22 cellular contexts compared by ENCODE assay signal in the genomic region with DNA sequence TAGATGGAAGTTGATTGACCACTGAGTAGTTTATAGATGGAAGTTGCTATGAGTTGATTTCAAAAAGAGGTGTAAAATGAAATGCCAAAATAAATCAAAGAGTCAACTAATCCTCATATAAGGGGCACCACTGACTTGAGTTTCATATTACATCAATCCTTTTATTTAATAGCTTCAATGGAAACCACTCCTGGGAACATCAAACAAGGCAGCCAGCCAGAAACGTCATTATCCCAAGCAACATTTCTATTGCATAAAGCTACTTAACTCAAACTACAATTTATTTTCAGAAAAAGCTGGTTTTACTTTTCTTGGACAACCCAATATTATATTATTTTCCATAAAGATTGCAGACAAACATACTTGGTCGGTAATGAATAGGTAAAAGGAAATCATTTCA.
A peak's percentile ranks its signal among the peaks of the same experiment; 100 is the strongest.
DNase-seq lines count a peak whose midpoint lies in the region; FAIRE-seq and TF ChIP-seq lines count a peak whose summit lies in the region.
"Had no signal": no experiment of that assay in that cellular context is flagged by ENCODE, and none has a peak within 500 bp of the region (broad histone marks: within the 10 kb centered on the region; RNA-seq: fewer than 3 reads in every experiment).

No MANE protein-coding gene starts in this region.

- no peaks in the 10 kb centered on the region for H3K9me3 ChIP-seq in A673 (ENCODE audit: low read depth, low read length, poor library complexity, severe bottlenecking)
- no peaks in the 10 kb centered on the region for H3K9me3 ChIP-seq in mammary epithelial cell (replicated peaks; ENCODE audit: insufficient read depth, low read length)
- H3K9me3 ChIP-seq in small intestine (ENCODE audit: control insufficient read depth, low read depth), result no peaks in the 10 kb centered on the region
- H3K9me3 ChIP-seq: A549, BLaER1 had no signal

- CTCF ChIA-PET in A673 (lab: Charles Lee) (no interaction called here), mammary epithelial cell (lab: Charles Lee; ENCODE audit: low non-redundant PET) (no interaction called here)

- H3K56ac ChIP-seq in mesendoderm (ENCODE audit: low read length), result no peak overlapping the region

- H4K20me1 ChIP-seq in mammary epithelial cell (ENCODE audit: insufficient read depth, low read length), result no peaks in the 10 kb centered on the region
- H4K20me1 ChIP-seq: BLaER1 had no signal

- dilution Hi-C loops in mammary epithelial cell (cut with HindIII; ENCODE audit: low sequenced_read_pairs), result no loop called here

- no peak overlapping the region for H3K9ac ChIP-seq in mammary epithelial cell (ENCODE audit: insufficient read depth, low read length)
- H3K9ac ChIP-seq in mesendoderm (ENCODE audit: low read length), result no peak overlapping the region
- H3K9ac ChIP-seq: BLaER1 had no signal

- H4K5ac ChIP-seq in mesendoderm (ENCODE audit: low read length), result no peak overlapping the region

- H2AK5ac ChIP-seq in mesendoderm (ENCODE audit: low read length), result no peak overlapping the region

- no peaks in the 10 kb centered on the region for H3K36me3 ChIP-seq in A673 (ENCODE audit: insufficient read depth, low read length, poor library complexity, severe bottlenecking)
- H3K36me3 ChIP-seq in mammary epithelial cell (ENCODE audit: insufficient read depth, low read length), result no peaks in the 10 kb centered on the region
- no peaks in the 10 kb centered on the region for H3K36me3 ChIP-seq in mesendoderm (ENCODE audit: control insufficient read depth, insufficient read depth, low read length)
- no peaks in the 10 kb centered on the region for H3K36me3 ChIP-seq in small intestine (ENCODE audit: control insufficient read depth in 2 of 2, insufficient read depth in 2 of 2, low read length in 2 of 2)
- H3K36me3 ChIP-seq: BLaER1 had no signal

- POLR2A ChIA-PET in A673 (lab: Charles Lee; ENCODE audit: low non-redundant PET), result interaction anchor here (0.7 kb wide), 1 partner anchor 8 kb away, joined by 3 read pairs; no protein-coding TSS in a partner anchor

- intact Hi-C loops in A673 (cut with micrococcal nuclease; ENCODE audit: unreplicated experiment), result no loop called here
- intact Hi-C loops in mammary epithelial cell (cut with micrococcal nuclease), result no loop called here

- no peak overlapping the region for H3K18ac ChIP-seq in mesendoderm (ENCODE audit: low read length)

- no peak overlapping the region for H2AFZ ChIP-seq in mammary epithelial cell (ENCODE audit: low read depth, low read length)

- H3K27me3 ChIP-seq in A673 (replicated peaks; ENCODE audit: insufficient read depth, low read depth, low read length, poor library complexity) (no peaks in the 10 kb centered on the region), mammary epithelial cell (ENCODE audit: insufficient read depth, low read length) (no peaks in the 10 kb centered on the region), mesendoderm (ENCODE audit: insufficient read depth, low read length, poor library complexity) (no peaks in the 10 kb centered on the region), small intestine (ENCODE audit: control insufficient read depth in 2 of 2, insufficient read depth in 2 of 2, low read length in 2 of 2) (no peaks in the 10 kb centered on the region)
- H3K27me3 ChIP-seq: BLaER1 had no signal

- in situ Hi-C loops in mammary epithelial cell (cut with MboI; ENCODE audit: low sequenced_read_pairs in 2 of 2), result no loop called here

- H3K27ac ChIP-seq in A673 (ENCODE audit: low read depth, low read length, poor library complexity, severe bottlenecking), result no peak overlapping the region
- H3K27ac ChIP-seq in mammary epithelial cell (ENCODE audit: insufficient read depth, low read depth, low read length), result no peak overlapping the region
- H3K27ac ChIP-seq in mesendoderm (ENCODE audit: low read depth, low read length), result no peak overlapping the region
- H3K27ac ChIP-seq in small intestine (ENCODE audit: low read depth in 1 of 2, low read length in 1 of 2), result no peak overlapping the region
- H3K27ac ChIP-seq: A549, BLaER1 had no signal

- no peaks in the 10 kb centered on the region for H3K4me1 ChIP-seq in A673 (ENCODE audit: insufficient read depth, low read length, poor library complexity, severe bottlenecking)
- no peaks in the 10 kb centered on the region for H3K4me1 ChIP-seq in mammary epithelial cell (ENCODE audit: insufficient read depth, low read length)
- no peaks in the 10 kb centered on the region for H3K4me1 ChIP-seq in mesendoderm (ENCODE audit: control insufficient read depth, low read depth, low read length)
- no peaks in the 10 kb centered on the region for H3K4me1 ChIP-seq in small intestine (ENCODE audit: control insufficient read depth in 2 of 2, insufficient read depth in 1 of 2, low read depth in 1 of 2, low read length in 1 of 2)
- H3K4me1 ChIP-seq: A549, BLaER1 had no signal

- BruUV-seq in A673 (replicated peaks; lab: Mats Ljungman, UMichigan) (no TSS peak), mammary epithelial cell (replicated peaks; lab: Mats Ljungman, UMichigan) (no TSS peak)

- H3K4me2 ChIP-seq in mammary epithelial cell (ENCODE audit: insufficient read depth, low read depth, low read length) (no peak overlapping the region), mesendoderm (ENCODE audit: low read length) (no peak overlapping the region)
- H3K4me2 ChIP-seq: A549, BLaER1 had no signal

- H3K4me3 ChIP-seq in A673 (ENCODE audit: low read depth, low read length, poor library complexity, severe bottlenecking) (no peak overlapping the region), mammary epithelial cell (replicated peaks in 1 of 3; ENCODE audit: insufficient read depth in 1 of 3, low read depth in 2 of 3, low read length in 3 of 3) (no peak overlapping the region), mesendoderm (ENCODE audit: low read length) (no peak overlapping the region), small intestine (ENCODE audit: low read depth in 1 of 2, low read length in 2 of 2) (no peak overlapping the region)
- H3K4me3 ChIP-seq: A549, BLaER1 had no signal

- WGBS in mammary epithelial cell (ENCODE audit: low coverage, missing lambda C conversion rate), result 39% methylated on average over 2 of the region's 2 CpGs
- WGBS in mesendoderm (ENCODE audit: extremely low coverage, insufficient coverage, low lambda C conversion rate), result no CpG with 5 or more reads among the region's 2 CpGs
- 73 to 83% (median 81%) methylated on average over 2 of the region's 2 CpGs for WGBS in small intestine, 3 donors

- no peaks in the 10 kb centered on the region for H3K79me1 ChIP-seq in mesendoderm (ENCODE audit: low read length)

- H2BK15ac ChIP-seq in mesendoderm (replicated peaks; ENCODE audit: low read depth), result no peak overlapping the region

- H3K23ac ChIP-seq in mesendoderm (ENCODE audit: low read length), result no peak overlapping the region

- H4K8ac ChIP-seq in mesendoderm (ENCODE audit: low read depth, low read length), result no peak overlapping the region

- DNase-seq in A673 (ENCODE audit: low spot score) (peak; percentile 8), NCI-H1105 (lab: John Stamatoyannopoulos, UW) (peak; percentile 65), NCI-H345 (lab: John Stamatoyannopoulos, UW) (peak; percentile 61), SHP77 treated with DMSO at 0.1 percent for 48 hours (lab: John Stamatoyannopoulos, UW) (peak; percentile 22), medulla oblongata (ENCODE audit: extremely low spot score) (no peak), mammary epithelial cell (no peak), mesendoderm (no peak), small intestine (no peak)
- DNase-seq: Calu3; CD8-positive, alpha-beta T cell; Kasumi-1; NCI-H1417 treated with DMSO at 0.1 percent for 48 hours; NCI-H187 treated with DMSO at 0.1 percent for 48 hours; NCI-H2227 treated with DMSO at 0.1 percent for 48 hours; NCI-H774; RPMI8226; SIG-M5; T-cell had no signal

- no peak overlapping the region for H2BK120ac ChIP-seq in mesendoderm (ENCODE audit: low read depth, low read length)

- no peak for TF ChIP-seq CTCF in A673 (conservative IDR thresholded peaks at IDR 0.05; ENCODE audit: low read depth, low read length)
- TF ChIP-seq CTCF in mammary epithelial cell (conservative IDR thresholded peaks at IDR 0.05 in 1 of 2, IDR thresholded peaks at IDR 0.05 in 1 of 2; ENCODE audit: extremely low read depth in 1 of 2, insufficient read depth in 1 of 2, low read depth in 1 of 2, low read length in 2 of 2), result no peak

- no peak overlapping the region for H2BK5ac ChIP-seq in mesendoderm (ENCODE audit: low read length)

- no peak for FAIRE-seq in small intestine (lab: Jason Lieb, UNC)
- FAIRE-seq: A549, GM18507, H1 had no signal

- no peak overlapping the region for H3K4ac ChIP-seq in mesendoderm (ENCODE audit: low read depth, low read length)

- no peaks in the 10 kb centered on the region for H3K79me2 ChIP-seq in mammary epithelial cell (ENCODE audit: insufficient read depth, low read length)
- no peaks in the 10 kb centered on the region for H3K79me2 ChIP-seq in mesendoderm (ENCODE audit: control insufficient read depth, insufficient read depth, low read length)

Comparison
In these comparisons a context has a peak if more than half of its experiments do, and no peak if none do; other contexts are left out.
1. DNase-seq: peak in A673 (single experiment), NCI-H1105 (single experiment), NCI-H345 (single experiment) and SHP77 treated with DMSO at 0.1 percent for 48 hours (single experiment); none in medulla oblongata (single experiment), mammary epithelial cell (single experiment), mesendoderm (single experiment) and small intestine (single experiment).